Comparison of ENCODE assay signal across 31 cellular contexts in the genomic region with DNA sequence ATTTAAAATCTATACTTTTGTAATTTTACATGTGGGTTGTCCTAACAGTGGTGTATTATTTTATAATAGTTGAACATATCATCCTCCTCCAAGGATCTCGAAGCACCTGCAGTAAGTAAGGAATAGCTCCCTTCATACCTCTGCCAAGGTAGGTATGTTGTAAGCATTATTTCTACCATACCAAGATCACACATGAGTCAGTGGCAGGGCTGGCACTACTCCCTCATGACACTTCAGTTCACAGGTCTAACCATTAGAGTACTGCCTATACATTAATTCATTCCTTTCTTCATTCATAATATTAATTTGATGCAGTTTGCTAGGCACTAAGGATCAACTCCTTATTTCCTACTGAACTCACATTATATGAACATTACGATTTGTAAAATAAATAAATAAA. TPM values are rescaled to one million over a fixed set of nuclear protein-coding genes. Genes with fewer than 3 reads are reported as not detected.
A peak's percentile ranks its signal among the peaks of the same experiment; 100 is the strongest.
DNase-seq lines count a peak whose midpoint lies in the region; ATAC-seq and TF ChIP-seq lines count a peak whose summit lies in the region.
"Had no signal": no experiment of that assay in that cellular context is flagged by ENCODE, and none has a peak within 500 bp of the region (broad histone marks: within the 10 kb centered on the region; RNA-seq: fewer than 3 reads in every experiment).

No MANE protein-coding gene starts in this region.

- CTCF ChIA-PET in Calu3 (lab: Charles Lee): no interaction called here
- CTCF ChIA-PET in HCT116 (lab: Charles Lee): interaction anchor here (0.5 kb wide), 1 partner anchor 10 kb away, joined by 3 read pairs; no protein-coding TSS in a partner anchor

- peaks cover 75% of the 10 kb centered on the region for H3K4me1 Mint-ChIP-seq in Calu3 (ENCODE audit: low read depth, unreplicated experiment)

- intact Hi-C loops in Calu3 (cut with micrococcal nuclease; ENCODE audit: unreplicated experiment) (loop anchor here (5.0 kb wide), 1 partner anchor 257 kb away; a partner anchor contains a TSS), HCT116 (cut with micrococcal nuclease) (no loop called here)

- H2AFZ ChIP-seq in HCT116 (ENCODE audit: low read depth, low read length, poor library complexity, severe bottlenecking): no peak overlapping the region
- H2AFZ ChIP-seq: GM23248 had no signal

- H3K79me2 ChIP-seq in HCT116 (ENCODE audit: insufficient read depth, low read length): peaks cover 59% of the 10 kb centered on the region

- POLR2A ChIA-PET in HCT116 (lab: Charles Lee): interaction anchor here (1.5 kb wide), 1 partner anchor 141 kb away, joined by 3 read pairs; no protein-coding TSS in a partner anchor

- H3K36me3 ChIP-seq in HCT116 (ENCODE audit: control insufficient read depth in 1 of 2, insufficient read depth in 2 of 2, low read length in 2 of 2) (0 out of 4 replicates have a peak, but pooled peaks cover 0 to 4% of the 10 kb centered on the region in 2 experiments), RWPE2 (ENCODE audit: low read depth) (no peaks in the 10 kb centered on the region), WERI-Rb-1 (no peaks in the 10 kb centered on the region)
- H3K36me3 ChIP-seq: BLaER1, thyroid gland had no signal

- H3K4me2 ChIP-seq in HCT116 (ENCODE audit: low read length): peak overlapping the region; percentile 78
- H3K4me2 ChIP-seq: BLaER1 had no signal

- no peak overlapping the region for H3K4me3 Mint-ChIP-seq in Calu3 (ENCODE audit: low read depth, unreplicated experiment)
- H3K4me3 Mint-ChIP-seq: activated naive CD8-positive, alpha-beta T cell treated with anti-CD3 and anti-CD28 coated beads, Interleukin-2, amount 50 U/mL, for 24 hours; dendritic cell treated with granulocyte-macrophage colony-stimulating factor and Interleukin-4, amounts not matched to agents 40 ng/mL and 50 ng/mL, for 4 days had no signal

- H3K27me3 ChIP-seq in HCT116 (ENCODE audit: insufficient read depth, low read length) (no peaks in the 10 kb centered on the region), RWPE2 (ENCODE audit: insufficient read depth, poor library complexity, severe bottlenecking) (no peaks in the 10 kb centered on the region), WERI-Rb-1 (ENCODE audit: insufficient read depth, low read depth, severe bottlenecking) (no peaks in the 10 kb centered on the region)
- H3K27me3 ChIP-seq: thyroid gland had no signal

- H3K9ac ChIP-seq in HCT116 (ENCODE audit: low read length): peak overlapping the region; percentile 96
- H3K9ac ChIP-seq: BLaER1, GM23248 had no signal

- H3K27ac ChIP-seq in HCT116 (ENCODE audit: low read depth, low read length) (no peak overlapping the region), RWPE2 (ENCODE audit: poor library complexity, severe bottlenecking) (peak overlapping the region; percentile 99), coronary artery (no peak overlapping the region), WERI-Rb-1 (no peak overlapping the region)
- H3K27ac ChIP-seq: BLaER1, GM23248, thyroid gland, VCaP had no signal

- H3K9me3 ChIP-seq in HCT116 (ENCODE audit: control insufficient read depth in 1 of 2, insufficient read depth in 1 of 2, low read depth in 1 of 2, low read length in 2 of 2) (no peaks in the 10 kb centered on the region), RWPE2 (ENCODE audit: severe bottlenecking) (no peaks in the 10 kb centered on the region), WERI-Rb-1 (ENCODE audit: severe bottlenecking) (no peaks in the 10 kb centered on the region)
- H3K9me3 ChIP-seq: BLaER1, psoas muscle, thyroid gland had no signal

- H3K4me1 ChIP-seq in HCT116 (ENCODE audit: control insufficient read depth in 1 of 2, insufficient read depth in 2 of 2, low read length in 2 of 2): peaks cover 36 to 86% of the 10 kb centered on the region in 2 experiments
- H3K4me1 ChIP-seq in RWPE2 (ENCODE audit: insufficient read depth, poor library complexity, severe bottlenecking): peaks cover 71% of the 10 kb centered on the region

- peaks cover 55% of the 10 kb centered on the region for H3K36me3 Mint-ChIP-seq in Calu3 (ENCODE audit: insufficient read depth, unreplicated experiment)

- H4K20me1 ChIP-seq in HCT116 (ENCODE audit: insufficient read depth): no peaks in the 10 kb centered on the region
- H4K20me1 ChIP-seq: BLaER1 had no signal

- no peak overlapping the region for H3K4me3 ChIP-seq in HCT116 (replicated peaks in 1 of 2; ENCODE audit: low read depth in 1 of 2, low read length in 2 of 2)
- H3K4me3 ChIP-seq in RWPE2 (ENCODE audit: severe bottlenecking): no peak overlapping the region
- H3K4me3 ChIP-seq in coronary artery: no peak overlapping the region
- H3K4me3 ChIP-seq in WERI-Rb-1 (ENCODE audit: low read depth, low read length): no peak overlapping the region
- H3K4me3 ChIP-seq: BLaER1, GM23248, lung, psoas muscle, thyroid gland had no signal

- peak overlapping the region; percentile 96 for H3K27ac Mint-ChIP-seq in Calu3 (ENCODE audit: unreplicated experiment)
- H3K27ac Mint-ChIP-seq: activated naive CD8-positive, alpha-beta T cell treated with anti-CD3 and anti-CD28 coated beads, Interleukin-2, amount 50 U/mL, for 24 hours; dendritic cell treated with granulocyte-macrophage colony-stimulating factor and Interleukin-4, amounts not matched to agents 40 ng/mL and 50 ng/mL, for 4 days had no signal

- no peaks in the 10 kb centered on the region for H3K9me2 ChIP-seq in HCT116 (ENCODE audit: insufficient read depth)

- ATAC-seq in HCT116 (no peak), RWPE2 (ENCODE audit: low read depth) (0 out of 3 replicates have a peak, but pooled peaks have one; percentile 8), esophagus mucosa (peak; percentile 45)
- ATAC-seq: activated naive CD8-positive, alpha-beta T cell treated with anti-CD3 and anti-CD28 coated beads, Interleukin-2, amount 50 U/mL, for 24 hours; left cardiac atrium; naive thymus-derived CD8-positive, alpha-beta T cell; psoas muscle; Right ventricle myocardium inferior; sciatic nerve had no signal

- no peak for TF ChIP-seq RAD21 in HCT116 (IDR thresholded peaks at IDR 0.05; ENCODE audit: low read depth)

- TF ChIP-seq POLR2A in HCT116 (IDR thresholded peaks at IDR 0.05; ENCODE audit: borderline replicate concordance, extremely low read depth, insufficient read depth, insufficient read length): no peak

- H3K9me3 Mint-ChIP-seq in Calu3 (ENCODE audit: low read depth, unreplicated experiment): no peaks in the 10 kb centered on the region
- H3K9me3 Mint-ChIP-seq: dendritic cell treated with granulocyte-macrophage colony-stimulating factor and Interleukin-4, amounts not matched to agents 40 ng/mL and 50 ng/mL, for 4 days had no signal

- RAD21 ChIA-PET in HCT116 (lab: Charles Lee; ENCODE audit: low non-redundant PET in 1 of 2, low total read pairs in 2 of 2, uncharacterized antibody in 2 of 2, unreplicated experiment in 2 of 2): no interaction called here

- no peaks in the 10 kb centered on the region for H3K27me3 Mint-ChIP-seq in Calu3 (ENCODE audit: unreplicated experiment)
- H3K27me3 Mint-ChIP-seq: activated naive CD8-positive, alpha-beta T cell treated with anti-CD3 and anti-CD28 coated beads, Interleukin-2, amount 50 U/mL, for 24 hours; naive thymus-derived CD8-positive, alpha-beta T cell had no signal

- DNase-seq in Calu3 (no peak), HCT116 (ENCODE audit: low read depth, low spot score) (no peak), RWPE2 (ENCODE audit: low spot score) (no peak), coronary artery (ENCODE audit: low spot score) (no peak), COLO829 (ENCODE audit: low spot score) (no peak), WERI-Rb-1 (no peak)
- DNase-seq: activated CD4-positive, alpha-beta T cell treated with anti-CD3 and anti-CD28 coated beads for 48 hours; activated naive CD4-positive, alpha-beta T cell; activated naive CD8-positive, alpha-beta T cell treated with anti-CD3 and anti-CD28 coated beads, Interleukin-2, amount 50 U/mL, for 24 hours; caudate nucleus; DMS79; GF-D8; GM23248; hippocampal formation; left cardiac atrium; naive thymus-derived CD8-positive, alpha-beta T cell; NCI-H1092 treated with DMSO at 0.1 percent for 48 hours; NCI-H187 treated with DMSO at 0.1 percent for 48 hours; NCI-H2171; NCI-H510A; psoas muscle; stimulated activated CD4-positive, alpha-beta T cell treated with anti-CD3 and anti-CD28 coated beads, Interleukin-2, amount 100 ng/mL, for 48 hours; T-helper 9 cell; thyroid gland had no signal

- no TSS peak for BruUV-seq in Calu3 (replicated peaks; lab: Mats Ljungman, UMichigan)
- no TSS peak for BruUV-seq in HCT116 (replicated peaks; lab: Mats Ljungman, UMichigan)

- TF ChIP-seq CTCF in Calu3 (IDR thresholded peaks at IDR 0.05; ENCODE audit: unreplicated experiment): no peak
- no peak for TF ChIP-seq CTCF in HCT116 (IDR thresholded peaks at IDR 0.05 in 2 of 3, conservative IDR thresholded peaks at IDR 0.05 in 1 of 3; ENCODE audit: borderline replicate concordance in 1 of 3, insufficient read depth in 1 of 3, low read depth in 2 of 3, low read length in 2 of 3)
- no peak for TF ChIP-seq CTCF in RWPE2 (IDR thresholded peaks at IDR 0.05; ENCODE audit: poor library complexity, severe bottlenecking)
- no peak for TF ChIP-seq CTCF in coronary artery (IDR thresholded peaks at IDR 0.05)
- no peak for TF ChIP-seq CTCF in WERI-Rb-1 (IDR thresholded peaks at IDR 0.05; ENCODE audit: low read depth, low read length)

TF ChIP-seq in HCT116, 20 proteins besides CTCF, POLR2A, EP300 and RAD21 (continues in another document):
- TF ChIP-seq TCF7L2 (IDR thresholded peaks at IDR 0.05; ENCODE audit: borderline replicate concordance, extremely low read depth, insufficient read depth, insufficient read length) (no peak), SRF (IDR thresholded peaks at IDR 0.05; ENCODE audit: low read depth) (no peak), EZH2phosphoT487 (IDR thresholded peaks at IDR 0.05; ENCODE audit: borderline replicate concordance) (no peak), CBX3 (IDR thresholded peaks at IDR 0.05; ENCODE audit: low read depth) (no peak), EGR1 (IDR thresholded peaks at IDR 0.05; ENCODE audit: low read depth) (no peak)
- TF ChIP-seq, protein P1, sequence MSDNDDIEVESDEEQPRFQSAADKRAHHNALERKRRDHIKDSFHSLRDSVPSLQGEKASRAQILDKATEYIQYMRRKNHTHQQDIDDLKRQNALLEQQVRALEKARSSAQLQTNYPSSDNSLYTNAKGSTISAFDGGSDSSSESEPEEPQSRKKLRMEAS (IDR thresholded peaks at IDR 0.05): no peak

RNA-seq across cellular contexts. Expression of a gene that starts 11.9 kb away (rescaled TPM):
- total RNA-seq in Calu3 (2022) (4.5 and 5.1 TPM in 2 replicates), HCT116 (2021; ENCODE audit: unreplicated experiment) (2.1 TPM), esophagus mucosa (1.2 TPM)
- 0.45 and 0.70 TPM in 2 replicates for polyA plus RNA-seq in HCT116 (2012)
